Comparison of ENCODE assay signal across 10 cellular contexts in the genomic region with DNA sequence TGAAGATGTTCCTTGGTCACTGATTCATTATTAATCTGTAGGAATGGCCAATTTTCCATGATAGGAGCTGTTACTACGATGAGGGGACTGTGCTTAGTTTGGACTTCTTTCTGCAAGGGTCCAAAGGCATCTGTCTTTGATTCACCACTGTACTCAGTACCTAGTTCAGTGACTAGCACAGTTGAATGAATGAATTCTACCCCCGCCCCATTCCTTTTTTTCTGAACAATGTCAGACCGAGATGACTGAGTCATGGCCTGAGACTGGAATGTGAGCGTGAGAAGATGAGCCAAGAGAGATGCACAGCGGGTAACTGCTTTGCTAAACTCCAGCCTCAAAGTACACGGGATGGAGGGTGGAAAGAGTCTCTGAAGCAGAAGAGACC. TPM values are rescaled to one million over a fixed set of nuclear protein-coding genes. Genes with fewer than 3 reads are reported as not detected.
DNase-seq lines count a peak whose midpoint lies in the region; ATAC-seq and TF ChIP-seq lines count a peak whose summit lies in the region.
"Had no signal": no experiment of that assay in that cellular context is flagged by ENCODE, and none has a peak within 500 bp of the region (broad histone marks: within the 10 kb centered on the region; RNA-seq: fewer than 3 reads in every experiment).

No MANE protein-coding gene starts in this region.

- H3K4me3 Mint-ChIP-seq in activated CD4-positive, alpha-beta T cell treated with anti-CD3 and anti-CD28 coated beads for 36 hours, result peak overlapping the region; percentile 97
- peak overlapping the region; percentile 97 for H3K4me3 Mint-ChIP-seq in endodermal cell

- peak overlapping the region; percentile 98 for H3K27ac Mint-ChIP-seq in activated CD4-positive, alpha-beta T cell treated with anti-CD3 and anti-CD28 coated beads for 36 hours
- no peak overlapping the region for H3K27ac Mint-ChIP-seq in endodermal cell

- H3K4me1 ChIP-seq in endodermal cell (ENCODE audit: control insufficient read depth, insufficient read depth, low read length) (no peaks in the 10 kb centered on the region), skeletal muscle satellite cell (ENCODE audit: control insufficient read depth, insufficient read depth, low read length) (peaks cover 34% of the 10 kb centered on the region)

- CTCF ChIA-PET in activated CD4-positive, alpha-beta T cell treated with anti-CD3 and anti-CD28 coated beads for 36 hours (lab: Charles Lee), result interaction anchor here (0.7 to 4.9 kb wide), 8 partner anchors 10 to 1261 kb away, joined by 3 to 101 read pairs (median 4); partner anchors contain the start of gene RALGAPB

- TF ChIP-seq CTCF in endodermal cell (conservative IDR thresholded peaks at IDR 0.05), result no peak

- POLR2A ChIA-PET in activated CD4-positive, alpha-beta T cell treated with anti-CD3 and anti-CD28 coated beads for 36 hours (lab: Charles Lee), result interaction anchor here (0.5 to 4.3 kb wide), 8 partner anchors 8 to 42 kb away, joined by 3 to 48 read pairs (median 8); partner anchors contain the start of gene RALGAPB

- H3K27ac ChIP-seq in endodermal cell (ENCODE audit: low read depth, low read length), result no peak overlapping the region

- peak overlapping the region; percentile 92 for H3K4me2 ChIP-seq in skeletal muscle satellite cell (ENCODE audit: low read length)

- H3K4me3 ChIP-seq in endodermal cell (ENCODE audit: low read length) (peak overlapping the region; percentile 94), skeletal muscle satellite cell (ENCODE audit: low read length) (peak overlapping the region; percentile 16)

- H3K4me1 Mint-ChIP-seq in activated CD4-positive, alpha-beta T cell treated with anti-CD3 and anti-CD28 coated beads for 36 hours, result peaks cover 38% of the 10 kb centered on the region
- peaks cover 20% of the 10 kb centered on the region for H3K4me1 Mint-ChIP-seq in endodermal cell

- intact Hi-C loops in activated CD4-positive, alpha-beta T cell treated with anti-CD3 and anti-CD28 coated beads for 36 hours (cut with DNase I, micrococcal nuclease), result loop anchor here (1.0 to 10.0 kb wide), 6 partner anchors 11 to 1257 kb away; partner anchors contain the start of genes RALGAPB (in 2 of the 2), ACTR5 (in 1 of the 2), BLCAP (in 1 of the 2) and MROH8 (in 1 of the 2)

- H3K9me3 ChIP-seq in endodermal cell (ENCODE audit: control insufficient read depth, low read length) (no peaks in the 10 kb centered on the region), skeletal muscle satellite cell (replicated peaks; ENCODE audit: low read length) (no peaks in the 10 kb centered on the region)
- H3K9me3 ChIP-seq: ovary, transverse colon had no signal

- peaks cover 35% of the 10 kb centered on the region for H3K36me3 ChIP-seq in endodermal cell (ENCODE audit: control insufficient read depth, insufficient read depth, low read length)
- H3K36me3 ChIP-seq in skeletal muscle satellite cell (ENCODE audit: insufficient read depth, low read length), result peaks cover 36% of the 10 kb centered on the region
- H3K36me3 ChIP-seq: ovary had no signal

- no peak for DNase-seq in activated CD4-positive, alpha-beta T cell treated with anti-CD3 and anti-CD28 coated beads for 36 hours
- no peak for DNase-seq in activated CD4-positive, alpha-beta T cell treated with anti-CD3 and anti-CD28 coated beads for 48 hours
- DNase-seq in RPMI7951 (ENCODE audit: low read depth), result peak; percentile 52
- no peak for DNase-seq in endodermal cell
- DNase-seq in stimulated activated CD4-positive, alpha-beta T cell treated with anti-CD3 and anti-CD28 coated beads, Interleukin-15, amount 100 ng/mL, for 24 hours, result no peak

- no peak overlapping the region for H3K9ac ChIP-seq in endodermal cell (ENCODE audit: extremely low read depth, low read length, poor library complexity, severe bottlenecking)
- H3K9ac ChIP-seq in skeletal muscle satellite cell (ENCODE audit: low read depth, low read length), result no peak overlapping the region

- no peaks in the 10 kb centered on the region for H3K9me3 Mint-ChIP-seq in activated CD4-positive, alpha-beta T cell treated with anti-CD3 and anti-CD28 coated beads for 36 hours (ENCODE audit: low read depth)
- no peaks in the 10 kb centered on the region for H3K9me3 Mint-ChIP-seq in endodermal cell

- H3K27me3 ChIP-seq in endodermal cell (ENCODE audit: control insufficient read depth, insufficient read depth, low read length, poor library complexity, severe bottlenecking) (no peaks in the 10 kb centered on the region), skeletal muscle satellite cell (ENCODE audit: control insufficient read depth, insufficient read depth, low read length) (peaks cover 10% of the 10 kb centered on the region)
- H3K27me3 ChIP-seq: ovary, transverse colon had no signal

- H3K27me3 Mint-ChIP-seq in activated CD4-positive, alpha-beta T cell treated with anti-CD3 and anti-CD28 coated beads for 36 hours, result peaks cover 4% of the 10 kb centered on the region
- H3K27me3 Mint-ChIP-seq in endodermal cell (ENCODE audit: insufficient read depth), result peaks cover 4% of the 10 kb centered on the region

- H3K36me3 Mint-ChIP-seq in activated CD4-positive, alpha-beta T cell treated with anti-CD3 and anti-CD28 coated beads for 36 hours (ENCODE audit: low read depth), result peaks cover 47% of the 10 kb centered on the region
- H3K36me3 Mint-ChIP-seq in endodermal cell (ENCODE audit: low read depth), result peaks cover 41% of the 10 kb centered on the region

- no peak for ATAC-seq in activated CD4-positive, alpha-beta T cell treated with anti-CD3 and anti-CD28 coated beads for 36 hours
- ATAC-seq in GM21447 (IDR thresholded peaks at IDR 0.05; ENCODE audit: unreplicated experiment) (no peak), HG02885 (IDR thresholded peaks at IDR 0.05; ENCODE audit: poor library complexity, unreplicated experiment) (no peak)

- WGBS in endodermal cell (ENCODE audit: insufficient coverage in 1 of 2, insufficient read length in 1 of 2), 2 experiments, result 73% methylated on average over 3 to 6 of the region's 6 CpGs

RNA-seq across cellular contexts. Expression of gene SNHG17, which starts 0.4 kb away (rescaled TPM):
- 10 to 100 TPM; 70.7 to 72.4 TPM for total RNA-seq in activated CD4-positive, alpha-beta T cell treated with anti-CD3 and anti-CD28 coated beads for 36 hours
- 7.5 and 13.0 TPM in 2 replicates for total RNA-seq in RPMI7951 (2014; rRNA removed; shearing (Covaris generic))
- 10 to 100 TPM; 36.7 to 45.9 TPM for total RNA-seq in endodermal cell
- 76.2 TPM for polyA plus RNA-seq in endodermal cell (2013, experiment 1 of 2)
- polyA plus RNA-seq in endodermal cell (2013, experiment 2 of 2), result 60.8 TPM
- 10.0 and 11.2 TPM in 2 replicates for total RNA-seq in skeletal muscle satellite cell (2012; rRNA removed)

RNA-seq across cellular contexts. Expression of gene RALGAPB, which starts 37.1 kb away (rescaled TPM):
- total RNA-seq in activated CD4-positive, alpha-beta T cell treated with anti-CD3 and anti-CD28 coated beads for 36 hours, result 10 to 100 TPM; 23.5 to 27.1 TPM
- 30.3 and 33.8 TPM in 2 replicates for total RNA-seq in RPMI7951 (2014; rRNA removed; shearing (Covaris generic))
- total RNA-seq in endodermal cell, result 10 to 100 TPM; 38.3 to 45.5 TPM
- 24.1 TPM for polyA plus RNA-seq in endodermal cell (2013, experiment 1 of 2)
- 25.3 TPM for polyA plus RNA-seq in endodermal cell (2013, experiment 2 of 2)
- 23.8 and 27.6 TPM in 2 replicates for total RNA-seq in skeletal muscle satellite cell (2012; rRNA removed)
